In genomic region chr17:65527381-65527780, GRCh38 we compare ENCODE assay signal across 15 cellular contexts. TPM values are rescaled to one million over a fixed set of nuclear protein-coding genes. Genes with fewer than 3 reads are reported as not detected.
DNase-seq lines count a peak whose midpoint lies in the region; ATAC-seq and TF ChIP-seq lines count a peak whose summit lies in the region.
"Had no signal": no experiment of that assay in that cellular context is flagged by ENCODE, and none has a peak within 500 bp of the region (broad histone marks: within the 10 kb centered on the region; RNA-seq: fewer than 3 reads in every experiment).

No MANE protein-coding gene starts in this region.

- H3K9me3 ChIP-seq in right cardiac atrium (ENCODE audit: control insufficient read depth, low read length), result no peaks in the 10 kb centered on the region

- H3K27me3 Mint-ChIP-seq in WTC11 (ENCODE audit: low read depth) (no peaks in the 10 kb centered on the region; the same call in 1 of the 2 replicates), nephron (ENCODE audit: low read depth) (no peaks in the 10 kb centered on the region)

- intact Hi-C loops in cardiac septum (cut with DNase I), result no loop called here
- intact Hi-C loops in right cardiac atrium (cut with DNase I), result no loop called here

- H3K27ac ChIP-seq in right cardiac atrium (ENCODE audit: low read length), result no peak overlapping the region
- H3K27ac ChIP-seq: GM23248, PC-9 had no signal

- no peaks in the 10 kb centered on the region for H3K27me3 ChIP-seq in right cardiac atrium (ENCODE audit: control insufficient read depth, insufficient read depth)

- H3K27ac Mint-ChIP-seq in WTC11 (peak overlapping the region; percentile 73), nephron (peak overlapping the region in 2 of 3 experiments; percentile 75 to 82)

- POLR2A ChIA-PET in WTC11 (lab: Charles Lee), result no interaction called here

- peaks cover 25% of the 10 kb centered on the region for H3K36me3 Mint-ChIP-seq in WTC11
- H3K36me3 Mint-ChIP-seq in nephron (ENCODE audit: low read depth), result peaks cover 42% of the 10 kb centered on the region

- no peak for ATAC-seq in right cardiac atrium
- ATAC-seq in WTC11, result no peak
- no peak for ATAC-seq in GM21619 (IDR thresholded peaks at IDR 0.05; ENCODE audit: unreplicated experiment)
- ATAC-seq in esophagus mucosa, result no peak

- H3K4me1 Mint-ChIP-seq in WTC11 (peaks cover 37% of the 10 kb centered on the region), nephron (peaks cover 52% of the 10 kb centered on the region)

- peaks cover 16% of the 10 kb centered on the region for H3K4me1 ChIP-seq in right cardiac atrium (ENCODE audit: control insufficient read depth, insufficient read depth, low read length)

- H3K4me3 Mint-ChIP-seq in WTC11, result no peak overlapping the region
- H3K4me3 Mint-ChIP-seq in nephron, result no peak overlapping the region

- H3K4me3 ChIP-seq in right cardiac atrium (ENCODE audit: low read length), result no peak overlapping the region
- H3K4me3 ChIP-seq: GM23248, PC-9 had no signal

- WGBS in right cardiac atrium, result 92% methylated on average over 8 of the region's 8 CpGs

- DNase-seq in cardiac septum (ENCODE audit: low spot score) (peak; percentile 38), right cardiac atrium (no peak), WTC11 (ENCODE audit: low spot score) (no peak), T-helper 1 cell (no peak)
- DNase-seq: DMS 273 treated with DMSO at 0.1 percent for 48 hours, GM23248, KG1, NCI-H1092 treated with DMSO at 0.1 percent for 48 hours, NCI-H1694 treated with DMSO at 0.1 percent for 48 hours, NCI-H2171, NCI-H774, PC-9 had no signal

- CTCF ChIA-PET in WTC11 (lab: Charles Lee), result no interaction called here

- TF ChIP-seq CTCF in WTC11 (IDR thresholded peaks at IDR 0.05) (no peak), nephron (IDR thresholded peaks at IDR 0.05; ENCODE audit: unreplicated experiment in 3 of 3) (no peak)

- no peaks in the 10 kb centered on the region for H3K9me3 Mint-ChIP-seq in WTC11
- H3K9me3 Mint-ChIP-seq in nephron, result no peaks in the 10 kb centered on the region

TF ChIP-seq in WTC11, 78 proteins besides CTCF, POLR2A, EP300 and RAD21:
- TF ChIP-seq ATF1 (CRISPR knock-in tag; IDR thresholded peaks at IDR 0.05) (no peak), JAZF1 (CRISPR knock-in tag; IDR thresholded peaks at IDR 0.05) (no peak), USF1 (CRISPR knock-in tag; IDR thresholded peaks at IDR 0.05) (no peak), HMGA2 (CRISPR knock-in tag; IDR thresholded peaks at IDR 0.05) (no peak), IRF2 (CRISPR knock-in tag; IDR thresholded peaks at IDR 0.05; ENCODE audit: borderline replicate concordance, low read depth) (no peak), ZBTB21 (CRISPR knock-in tag; IDR thresholded peaks at IDR 0.05; ENCODE audit: borderline replicate concordance) (no peak), NR1H2 (CRISPR knock-in tag; IDR thresholded peaks at IDR 0.05) (no peak), ESRRA (CRISPR knock-in tag; IDR thresholded peaks at IDR 0.05; ENCODE audit: borderline replicate concordance) (no peak), MXD4 (CRISPR knock-in tag; IDR thresholded peaks at IDR 0.05; ENCODE audit: borderline replicate concordance) (no peak), FOXP4 (CRISPR knock-in tag; IDR thresholded peaks at IDR 0.05) (no peak), CBFB (CRISPR knock-in tag; IDR thresholded peaks at IDR 0.05; ENCODE audit: low read depth) (no peak), NFATC4 (CRISPR knock-in tag; IDR thresholded peaks at IDR 0.05) (no peak)

RNA-seq across cellular contexts. Expression of gene AXIN2, which starts 34.1 kb away (rescaled TPM):
- total RNA-seq in cardiac septum (12.4 TPM), right cardiac atrium (10 to 100 TPM; 26.0 to 31.1 (median 29.0) TPM), WTC11 (2021) (35.0 to 37.3 TPM (median 37.0 TPM) in 3 replicates), esophagus mucosa (3.1 TPM)
- 8.9 TPM for polyA plus RNA-seq in right cardiac atrium
